In genomic region chr3:127680790-127681189, GRCh38 we compare ENCODE assay signal across 1 cellular context.
TF ChIP-seq lines count a peak whose summit lies in the region.

No MANE protein-coding gene starts in this region.

TF ChIP-seq in GM12878, 131 proteins besides CTCF, POLR2A, EP300 and RAD21 (continued from another document):
- TF ChIP-seq ZBTB40 (IDR thresholded peaks at IDR 0.05; ENCODE audit: borderline replicate concordance) (no peak), SMAD1 (IDR thresholded peaks at IDR 0.05; ENCODE audit: low read depth, partially characterized antibody) (no peak)
